Comparison of ENCODE assay signal across 5 cellular contexts in genomic region chr19:43341098-43341497, GRCh38. TPM values are rescaled to one million over a fixed set of nuclear protein-coding genes. Genes with fewer than 3 reads are reported as not detected.
"Had no signal": no experiment of that assay in that cellular context is flagged by ENCODE, and none has a peak within 500 bp of the region (broad histone marks: within the 10 kb centered on the region; RNA-seq: fewer than 3 reads in every experiment).

No MANE protein-coding gene starts in this region.

RNA-seq across cellular contexts. Expression of gene CD177, which starts 12.4 kb away (rescaled TPM):
- total RNA-seq: mesothelial cell of epicardium, mononuclear cell, mucosa of gallbladder had no signal
- polyA plus RNA-seq: hepatocyte, immature natural killer cell had no signal
